24 cellular contexts compared by ENCODE assay signal in the genomic region with DNA sequence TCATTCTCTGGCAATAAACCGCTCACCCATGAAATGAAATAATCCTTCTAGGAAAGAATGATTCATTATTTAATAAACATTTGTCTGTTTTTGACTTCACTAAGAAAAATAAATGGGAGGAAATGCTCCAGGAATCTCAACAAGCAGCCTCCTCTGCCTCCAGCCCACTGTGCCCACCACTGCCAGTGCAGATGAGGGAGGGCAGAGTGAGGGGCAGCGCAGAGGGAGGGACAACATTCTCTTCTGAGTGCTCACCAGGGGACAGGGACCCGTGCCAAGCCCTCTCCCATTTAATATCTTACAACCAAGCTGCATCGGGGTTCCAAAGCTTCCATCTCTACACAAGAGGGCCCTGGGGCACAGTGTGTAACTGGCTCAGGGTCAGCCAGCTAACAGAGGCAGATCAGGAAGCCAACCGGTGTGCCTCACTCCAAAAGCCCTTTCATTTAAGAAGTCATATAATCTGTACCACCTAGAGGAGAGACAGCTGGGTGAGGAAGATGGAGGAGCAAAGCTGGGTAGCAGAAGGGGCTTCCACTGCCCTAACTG.
"Had no signal": no experiment of that assay in that cellular context is flagged by ENCODE, and none has a peak within 500 bp of the region (broad histone marks: within the 10 kb centered on the region; RNA-seq: fewer than 3 reads in every experiment).

No MANE protein-coding gene starts in this region.

- H3K27me3 ChIP-seq: brain microvascular endothelial cell, cardiac muscle cell, Peyer's patch, SJCRH30 had no signal

- DNase-seq: activated CD4-positive, alpha-beta T cell treated with anti-CD3 and anti-CD28 coated beads for 4 hours; activated CD8-positive, alpha-beta memory T cell treated with anti-CD3 and anti-CD28 coated beads, Interleukin-2, amount 50 U/mL, for 4 hours; activated CD8-positive, alpha-beta T cell treated with anti-CD3 and anti-CD28 coated beads for 36 hours; activated gamma-delta T cell treated with Interleukin-2 at 50 U/mL for 16 hours; activated naive CD4-positive, alpha-beta T cell treated with anti-CD3 and anti-CD28 coated beads, Interleukin-2, amount 10 ng/mL, durations not matched to agents 7 days and 5 days; activated naive CD8-positive, alpha-beta T cell treated with anti-CD3 and anti-CD28 coated beads for 36 hours; activated T-cell treated with anti-CD3 and anti-CD28 coated beads, Interleukin-2, amount 50 U/mL, for 72 hours; brain microvascular endothelial cell; cerebellar nuclear complex; KG1; MM.1S; NCI-H146; NCI-H187 treated with DMSO at 0.1 percent for 48 hours; NCI-H345; NCI-H510A; NCI-H526 treated with DMSO at 0.1 percent for 48 hours; NCI-H82; Peyer's patch; Right ventricle myocardium superior had no signal

- H3K9me3 Mint-ChIP-seq: activated CD8-positive, alpha-beta T cell treated with anti-CD3 and anti-CD28 coated beads for 36 hours; activated naive CD4-positive, alpha-beta T cell treated with anti-CD3 and anti-CD28 coated beads, Interleukin-2, amount 10 ng/mL, durations not matched to agents 7 days and 5 days; activated naive CD8-positive, alpha-beta T cell treated with anti-CD3 and anti-CD28 coated beads for 36 hours; activated T-helper 2 cell treated with anti-CD3 and anti-CD28 coated beads, Interferon-gamma antibody, Interleukin-2, Interleukin-4, amounts not matched to agents 10 μg/mL and 5 μg/mL and 100 μg/mL, durations not matched to agents 14 hours and 24 hours and 36 hours; T-helper 1 cell treated with Interleukin-12 subunit alpha and Interleukin-12 subunit beta and Interleukin-4 antibody, amounts not matched to agents 30 μg/mL and 1 μg/mL, for 36 hours had no signal

- H3K36me3 Mint-ChIP-seq: activated naive CD4-positive, alpha-beta T cell treated with anti-CD3 and anti-CD28 coated beads, Interleukin-2, amount 10 ng/mL, durations not matched to agents 7 days and 5 days; activated naive CD8-positive, alpha-beta T cell treated with anti-CD3 and anti-CD28 coated beads for 36 hours had no signal

- H3K36me3 ChIP-seq: cardiac muscle cell, Peyer's patch had no signal

- H3K4me3 ChIP-seq: cardiac muscle cell, Peyer's patch, SJCRH30 had no signal

- H3K9me3 ChIP-seq: Peyer's patch, SJCRH30 had no signal

- ATAC-seq: activated CD4-positive, CD25-positive, alpha-beta regulatory T cell treated with anti-CD3 and anti-CD28 coated beads, Interleukin-2, amount 50 U/mL, for 24 hours; activated CD8-positive, alpha-beta T cell treated with anti-CD3 and anti-CD28 coated beads for 36 hours; activated T-cell treated with anti-CD3 and anti-CD28 coated beads, Interleukin-2, amount 50 U/mL, for 72 hours had no signal

- H3K4me1 Mint-ChIP-seq: activated naive CD4-positive, alpha-beta T cell treated with anti-CD3 and anti-CD28 coated beads, Interleukin-2, amount 10 ng/mL, durations not matched to agents 7 days and 5 days; activated naive CD8-positive, alpha-beta T cell treated with anti-CD3 and anti-CD28 coated beads for 36 hours had no signal

- H3K27me3 Mint-ChIP-seq: activated CD8-positive, alpha-beta T cell treated with anti-CD3 and anti-CD28 coated beads for 36 hours had no signal

- H3K27ac Mint-ChIP-seq: activated CD8-positive, alpha-beta T cell treated with anti-CD3 and anti-CD28 coated beads for 36 hours; activated naive CD4-positive, alpha-beta T cell treated with anti-CD3 and anti-CD28 coated beads, Interleukin-2, amount 10 ng/mL, durations not matched to agents 7 days and 5 days; activated naive CD8-positive, alpha-beta T cell treated with anti-CD3 and anti-CD28 coated beads for 36 hours; activated T-cell treated with anti-CD3 and anti-CD28 coated beads, Interleukin-2, amount 50 U/mL, for 72 hours; activated T-helper 2 cell treated with anti-CD3 and anti-CD28 coated beads, Interferon-gamma antibody, Interleukin-2, Interleukin-4, amounts not matched to agents 10 μg/mL and 5 μg/mL and 100 μg/mL, durations not matched to agents 14 hours and 24 hours and 36 hours; T-helper 1 cell treated with Interleukin-12 subunit alpha and Interleukin-12 subunit beta and Interleukin-4 antibody, amounts not matched to agents 30 μg/mL and 1 μg/mL, for 36 hours had no signal

- H3K4me3 Mint-ChIP-seq: activated CD8-positive, alpha-beta T cell treated with anti-CD3 and anti-CD28 coated beads for 36 hours; activated naive CD4-positive, alpha-beta T cell treated with anti-CD3 and anti-CD28 coated beads, Interleukin-2, amount 10 ng/mL, durations not matched to agents 7 days and 5 days; activated naive CD8-positive, alpha-beta T cell treated with anti-CD3 and anti-CD28 coated beads for 36 hours; activated T-cell treated with anti-CD3 and anti-CD28 coated beads, Interleukin-2, amount 50 U/mL, for 72 hours; T-helper 1 cell treated with Interleukin-12 subunit alpha and Interleukin-12 subunit beta and Interleukin-4 antibody, amounts not matched to agents 30 μg/mL and 1 μg/mL, for 36 hours had no signal
